Comparison of ENCODE assay signal across 1 cellular context in genomic region chr17:80798595-80799552, GRCh38.
TF ChIP-seq lines count a peak whose summit lies in the region.

No MANE protein-coding gene starts in this region.

TF ChIP-seq in HCT116, 20 proteins besides CTCF, POLR2A, EP300 and RAD21:
- no peak for TF ChIP-seq ZBTB33 (IDR thresholded peaks at IDR 0.05; ENCODE audit: extremely low read depth, insufficient replicate concordance, low read length)
TF ChIP-seq in HCT116: peak in this region for 0.
